In genomic region chr14:29494312-29494711, GRCh38 we compare ENCODE assay signal across 34 cellular contexts.
"Had no signal": no experiment of that assay in that cellular context is flagged by ENCODE, and none has a peak within 500 bp of the region (broad histone marks: within the 10 kb centered on the region; RNA-seq: fewer than 3 reads in every experiment).

No MANE protein-coding gene starts in this region.

- H3K9me3 ChIP-seq: adrenal gland, breast epithelium had no signal

- H3K4me1 ChIP-seq: adrenal gland, ascending aorta, body of pancreas, breast epithelium had no signal

- ATAC-seq: activated naive CD4-positive, alpha-beta T cell treated with anti-CD3 and anti-CD28 coated beads, Interleukin-2, amount 50 U/mL, for 72 hours; activated naive CD8-positive, alpha-beta T cell treated with anti-CD3 and anti-CD28 coated beads, Interleukin-2, amount 50 U/mL, for 24 hours; activated T-cell treated with anti-CD3 and anti-CD28 coated beads, Interleukin-2, amount 50 U/mL, for 4 hours; activated T-cell treated with anti-CD3 and anti-CD28 coated beads, Interleukin-2, amount 50 U/mL, for 72 hours; activated T-helper 17 cell treated with anti-CD3 and anti-CD28 coated beads, Interleukin-2, amount 50 U/mL, for 72 hours; body of pancreas had no signal

- H3K27ac ChIP-seq: adrenal gland, ascending aorta, body of pancreas, brain microvascular endothelial cell, breast epithelium, cardiac muscle cell had no signal

- FAIRE-seq: astrocyte, bronchial epithelial cell had no signal

- DNase-seq: activated effector memory CD4-positive, alpha-beta T cell treated with anti-CD3 and anti-CD28 coated beads, Interleukin-2, amount 50 U/mL, for 16 hours; activated effector memory CD4-positive, alpha-beta T cell treated with Interleukin-2 at 50 U/mL for 16 hours; activated gamma-delta T cell; activated gamma-delta T cell treated with Interleukin-2 at 50 U/mL for 16 hours; activated naive CD4-positive, alpha-beta T cell; activated naive CD4-positive, alpha-beta T cell treated with anti-CD3 and anti-CD28 coated beads for 36 hours; activated naive CD4-positive, alpha-beta T cell treated with anti-CD3 and anti-CD28 coated beads, Interleukin-2, amount 10 ng/mL, durations not matched to agents 7 days and 5 days; activated naive CD4-positive, alpha-beta T cell treated with anti-CD3 and anti-CD28 coated beads, Interleukin-2, amount 50 U/mL, for 16 hours; activated naive CD4-positive, alpha-beta T cell treated with Interleukin-2 at 50 U/mL for 16 hours; activated naive CD8-positive, alpha-beta T cell treated with anti-CD3 and anti-CD28 coated beads for 36 hours; activated naive CD8-positive, alpha-beta T cell treated with anti-CD3 and anti-CD28 coated beads, Interleukin-2, amount 10 ng/mL, durations not matched to agents 7 days and 5 days; activated naive CD8-positive, alpha-beta T cell treated with anti-CD3 and anti-CD28 coated beads, Interleukin-2, amount 50 U/mL, for 24 hours; activated T-cell treated with anti-CD3 and anti-CD28 coated beads, Interleukin-2, amount 50 U/mL, for 1 hour; activated T-cell treated with anti-CD3 and anti-CD28 coated beads, Interleukin-2, amount 50 U/mL, for 24 hours; activated T-cell treated with anti-CD3 and anti-CD28 coated beads, Interleukin-2, amount 50 U/mL, for 4 hours; activated T-cell treated with anti-CD3 and anti-CD28 coated beads, Interleukin-2, amount 50 U/mL, for 48 hours; activated T-cell treated with anti-CD3 and anti-CD28 coated beads, Interleukin-2, amount 50 U/mL, for 72 hours; adrenal gland; amniotic stem cell; amygdala; anterior cingulate cortex; aorta; body of pancreas; brain microvascular endothelial cell; caudate nucleus; central memory CD4-positive, alpha-beta T cell; cerebellar nuclear complex had no signal

- H3K36me3 ChIP-seq: adrenal gland, ascending aorta, brain microvascular endothelial cell, breast epithelium, cardiac muscle cell had no signal

- H3K4me3 ChIP-seq: adrenal gland, ascending aorta, body of pancreas, breast epithelium, cardiac muscle cell had no signal

- H3K27me3 ChIP-seq: adrenal gland, ascending aorta, body of pancreas, brain microvascular endothelial cell, breast epithelium, cardiac muscle cell had no signal
